7 cellular contexts compared by ENCODE assay signal in genomic region chr10:122112021-122112616, GRCh38.
DNase-seq lines count a peak whose midpoint lies in the region; ATAC-seq and TF ChIP-seq lines count a peak whose summit lies in the region.

No MANE protein-coding gene starts in this region.

- no peaks in the 10 kb centered on the region for H3K9me3 ChIP-seq in ascending aorta
- no peaks in the 10 kb centered on the region for H3K9me3 ChIP-seq in tibial nerve

- peak overlapping the region; percentile 97 to 99 for H3K27ac ChIP-seq in ascending aorta
- peak overlapping the region; percentile 95 to 99 (median 97) for H3K27ac ChIP-seq in tibial nerve

- intact Hi-C loops in ascending aorta (cut with DNase I): loop anchor here (2.0 to 5.0 kb wide), 7 partner anchors 37 to 263 kb away; partner anchors contain the start of genes NSMCE4A and PLEKHA1

- H3K4me1 ChIP-seq in ascending aorta (peaks cover 0 to 19% of the 10 kb centered on the region in 2 donors), tibial nerve (peaks cover 0 to 40% (median 4%) of the 10 kb centered on the region in 4 donors)

- ATAC-seq in HG03175 (IDR thresholded peaks at IDR 0.05; ENCODE audit: unreplicated experiment) (peak; percentile 40), GM21367 (IDR thresholded peaks at IDR 0.05; ENCODE audit: unreplicated experiment) (no peak), GM21723 (IDR thresholded peaks at IDR 0.05; ENCODE audit: unreplicated experiment) (no peak)

- 30 to 32% methylated on average over 11 to 12 of the region's 12 CpGs for WGBS in tibial nerve, 2 donors

- H3K36me3 ChIP-seq in ascending aorta (no peaks in the 10 kb centered on the region), tibial nerve (no peaks in the 10 kb centered on the region)

- no peak for TF ChIP-seq EP300 in tibial nerve (IDR thresholded peaks at IDR 0.05)

- H3K4me3 ChIP-seq in ascending aorta (peak overlapping the region; percentile 74 to 81), tibial nerve (peak overlapping the region; percentile 49 to 81 (median 70))

- H3K27me3 ChIP-seq in ascending aorta (no peaks in the 10 kb centered on the region), tibial nerve (no peaks in the 10 kb centered on the region)

- no peak for TF ChIP-seq CTCF in ascending aorta (IDR thresholded peaks at IDR 0.05)
- no peak for TF ChIP-seq CTCF in tibial nerve (IDR thresholded peaks at IDR 0.05)

- no peak for DNase-seq in ascending aorta (ENCODE audit: low spot score in 2 of 2)
- DNase-seq in kidney tubule cell (ENCODE audit: low spot score): peak; percentile 44
- DNase-seq in tibial nerve (ENCODE audit: low spot score in 2 of 2): peak in 1 of 2 donors; percentile 16
- DNase-seq in NCI-H526 treated with DMSO at 0.1 percent for 48 hours (lab: John Stamatoyannopoulos, UW): no peak

- TF ChIP-seq POLR2A in tibial nerve (IDR thresholded peaks at IDR 0.05): no peak
